Comparison of ENCODE assay signal across 8 cellular contexts in genomic region chr9:91422832-91423711, GRCh38. TPM values are rescaled to one million over a fixed set of nuclear protein-coding genes. Genes with fewer than 3 reads are reported as not detected.
A peak's percentile ranks its signal among the peaks of the same experiment; 100 is the strongest.
DNase-seq lines count a peak whose midpoint lies in the region; ATAC-seq, FAIRE-seq and TF ChIP-seq lines count a peak whose summit lies in the region.

No MANE protein-coding gene starts in this region.

- H3K4me3 ChIP-seq in A549 (peak overlapping the region; percentile 73), epithelial cell of esophagus (ENCODE audit: low read length) (peak overlapping the region; percentile 65), mononuclear cell (ENCODE audit: low read length) (peak overlapping the region; percentile 55)

- peak in 1 of 2 experiments; percentile 21; a peak in 1 of 5 replicates for TF ChIP-seq EP300 in A549 (IDR thresholded peaks at IDR 0.05)

- peak overlapping the region; percentile 88 for H3K27ac Mint-ChIP-seq in stimulated activated naive CD8-positive, alpha-beta T cell treated with anti-CD3 and anti-CD28 coated beads, Interleukin-15, Interleukin-2, amounts not matched to agents 100 ng/mL and 50 ng/mL, for 24 hours

- H3K27me3 ChIP-seq in mononuclear cell (ENCODE audit: insufficient read depth, low read length) = peaks cover 28% of the 10 kb centered on the region

- H3K4me1 ChIP-seq in A549 = peaks cover 54% of the 10 kb centered on the region
- peaks cover 65% of the 10 kb centered on the region for H3K4me1 ChIP-seq in mononuclear cell (ENCODE audit: insufficient read depth, low read length)

- no peaks in the 10 kb centered on the region for H3K9me3 Mint-ChIP-seq in stimulated activated naive CD8-positive, alpha-beta T cell treated with anti-CD3 and anti-CD28 coated beads, Interleukin-15, Interleukin-2, amounts not matched to agents 100 ng/mL and 50 ng/mL, for 24 hours

- H3K4me3 Mint-ChIP-seq in stimulated activated naive CD8-positive, alpha-beta T cell treated with anti-CD3 and anti-CD28 coated beads, Interleukin-15, Interleukin-2, amounts not matched to agents 100 ng/mL and 50 ng/mL, for 24 hours = peak overlapping the region; percentile 96

- H3K27me3 Mint-ChIP-seq in stimulated activated naive CD8-positive, alpha-beta T cell treated with anti-CD3 and anti-CD28 coated beads, Interleukin-15, Interleukin-2, amounts not matched to agents 100 ng/mL and 50 ng/mL, for 24 hours = peaks cover 4% of the 10 kb centered on the region

- no peak for TF ChIP-seq POLR2A in A549 (IDR thresholded peaks at IDR 0.05; ENCODE audit: low read length)

- WGBS in A549 (ENCODE audit: missing lambda C conversion rate) = 2% methylated on average over 35 of the region's 74 CpGs

- H3K9me3 ChIP-seq in A549 (no peaks in the 10 kb centered on the region), mononuclear cell (ENCODE audit: low read depth, low read length) (no peaks in the 10 kb centered on the region)

- TF ChIP-seq RAD21 in A549 (conservative IDR thresholded peaks at IDR 0.05 in 1 of 2, IDR thresholded peaks at IDR 0.05 in 1 of 2) = peak in 1 of 2 experiments; percentile 23; a peak in 1 of 5 replicates

- H3K27ac ChIP-seq in A549 = peak overlapping the region; percentile 87 to 95

- DNase-seq in A549 (ENCODE audit: low read depth in 1 of 2, low spot score in 1 of 2) (peak; percentile 61 to 71), NCI-H524 (lab: John Stamatoyannopoulos, UW) (peak; percentile 42 to 72), activated T-cell treated with anti-CD3 and anti-CD28 coated beads for 4 hours (peak; percentile 37), epithelial cell of esophagus (ENCODE audit: low read depth) (peak; percentile 78)

- peak overlapping the region; percentile 81 for H3K4me2 ChIP-seq in A549

- TF ChIP-seq CTCF in A549 (IDR thresholded peaks at IDR 0.05) (peak; percentile 18; the same call in 1 of the 3 replicates), epithelial cell of esophagus (IDR thresholded peaks at IDR 0.05; ENCODE audit: insufficient read depth, low read depth, low read length, missing control alignments) (peak; percentile 46)

- ATAC-seq in A549 (peak; percentile 35 to 55), GM18502 (IDR thresholded peaks at IDR 0.05; ENCODE audit: poor library complexity, unreplicated experiment) (peak; percentile 47), HG02981 (IDR thresholded peaks at IDR 0.05; ENCODE audit: unreplicated experiment) (peak; percentile 46)

- FAIRE-seq in A549 (lab: Jason Lieb, UNC) = no peak

- POLR2A ChIA-PET in A549 (lab: Yijun Ruan, JAX) = interaction anchor here (0.7 to 2.9 kb wide), 14 partner anchors 10 to 386 kb away, joined by 3 to 19 read pairs (median 5); partner anchors contain the start of gene AUH

- H3K36me3 Mint-ChIP-seq in stimulated activated naive CD8-positive, alpha-beta T cell treated with anti-CD3 and anti-CD28 coated beads, Interleukin-15, Interleukin-2, amounts not matched to agents 100 ng/mL and 50 ng/mL, for 24 hours (ENCODE audit: low read depth) = peaks cover 26% of the 10 kb centered on the region

- CTCF ChIA-PET in A549 (lab: Yijun Ruan, JAX) = interaction anchor here (0.8 to 5.0 kb wide), 12 partner anchors 10 to 508 kb away, joined by 3 to 41 read pairs (median 4); no protein-coding TSS in a partner anchor

- peaks cover 74% of the 10 kb centered on the region for H3K4me1 Mint-ChIP-seq in stimulated activated naive CD8-positive, alpha-beta T cell treated with anti-CD3 and anti-CD28 coated beads, Interleukin-15, Interleukin-2, amounts not matched to agents 100 ng/mL and 50 ng/mL, for 24 hours (ENCODE audit: low read depth)

TF ChIP-seq in A549, 52 proteins besides CTCF, POLR2A, EP300 and RAD21:
- TF ChIP-seq BCL3 (IDR thresholded peaks at IDR 0.05) (0 out of 3 replicates have a peak, but pooled peaks have one; percentile 20), SMC3 (IDR thresholded peaks at IDR 0.05) (no peak; the same call in 1 of the 3 replicates), TFCP2L1 (CRISPR knock-in tag; IDR thresholded peaks at IDR 0.05) (no peak), NPAS2 (CRISPR knock-in tag; IDR thresholded peaks at IDR 0.05; ENCODE audit: borderline replicate concordance) (no peak), PHF8 (IDR thresholded peaks at IDR 0.05; ENCODE audit: borderline replicate concordance, low read depth) (no peak), CEBPB (IDR thresholded peaks at IDR 0.05) (peak; percentile 66 to 87), HES2 (IDR thresholded peaks at IDR 0.05) (no peak), JUN (IDR thresholded peaks at IDR 0.05) (no peak; a peak in 1 of 5 replicates), USF2 (IDR thresholded peaks at IDR 0.05) (no peak), MAX (IDR thresholded peaks at IDR 0.05) (0 out of 2 replicates have a peak, but pooled peaks have one; percentile 11), FOSL2 (IDR thresholded peaks at IDR 0.05) (no peak), FOSL2 (CRISPR knock-in tag; IDR thresholded peaks at IDR 0.05) (peak; percentile 3; the same call in 1 of the 2 replicates), RCOR1 (IDR thresholded peaks at IDR 0.05; ENCODE audit: low read depth, low read length) (no peak)

RNA-seq across cellular contexts. Expression of gene NFIL3, which starts 0.6 kb away (rescaled TPM):
- polyA plus RNA-seq in A549 (2011; rRNA removed) (16.1 and 21.9 TPM in 2 replicates), A549 (2017; fragmentation: RNase III; extraction: RNeasy Plus Mini Kit Qiagen cat#74134 plus additional on column Dnase treatment) (9.2 to 10.7 TPM (median 10.5 TPM) in 3 replicates)
- 4.3 and 5.0 TPM in 2 replicates for polyA plus RNA-seq in A549 (2012; cell fraction: cytosol; rRNA removed)
- 2.6 and 6.2 TPM in 2 replicates for polyA plus RNA-seq in A549 (2012; cell fraction: nucleus; rRNA removed)
- polyA minus RNA-seq in A549 (2011; rRNA and poly(A)+ RNA removed) = 11.6 and 13.0 TPM in 2 replicates
- 105 TPM for total RNA-seq in mononuclear cell

Comparison
In these comparisons a context has a peak if more than half of its experiments do, and no peak if none do; other contexts are left out.
1. Peak in every context shown above with its lines: DNase-seq, ATAC-seq, H3K4me3 ChIP-seq and H3K27ac ChIP-seq.